27 cellular contexts compared by ENCODE assay signal in genomic region chr2:174172802-174173355, GRCh38.
"Had no signal": no experiment of that assay in that cellular context is flagged by ENCODE, and none has a peak within 500 bp of the region (broad histone marks: within the 10 kb centered on the region; RNA-seq: fewer than 3 reads in every experiment).

No MANE protein-coding gene starts in this region.

- H3K27ac Mint-ChIP-seq: activated CD4-positive, alpha-beta memory T cell treated with anti-CD3 and anti-CD28 coated beads, Interleukin-2, amount 10 ng/mL, durations not matched to agents 7 days and 5 days; activated CD4-positive, alpha-beta T cell treated with anti-CD3 and anti-CD28 coated beads for 36 hours; activated naive CD4-positive, alpha-beta T cell treated with anti-CD3 and anti-CD28 coated beads, Interleukin-2, amount 10 ng/mL, durations not matched to agents 7 days and 5 days; activated naive CD8-positive, alpha-beta T cell treated with anti-CD3 and anti-CD28 coated beads for 36 hours; activated T-helper 17 cell treated with anti-CD3 and anti-CD28 coated beads, Interleukin-2, amount 50 U/mL, for 72 hours; T-helper 17 cell had no signal

- H3K4me1 Mint-ChIP-seq: activated naive CD8-positive, alpha-beta T cell treated with anti-CD3 and anti-CD28 coated beads for 36 hours; T-helper 17 cell had no signal

- DNase-seq: activated CD4-positive, alpha-beta memory T cell treated with anti-CD3 and anti-CD28 coated beads, Interleukin-2, amount 10 ng/mL, durations not matched to agents 7 days and 5 days; activated CD4-positive, alpha-beta T cell treated with anti-CD3 and anti-CD28 coated beads for 36 hours; activated CD4-positive, alpha-beta T cell treated with anti-CD3 and anti-CD28 coated beads, Interleukin-2, amount 50 U/mL, for 1 hour; activated gamma-delta T cell; activated naive CD4-positive, alpha-beta T cell treated with anti-CD3 and anti-CD28 coated beads, Interleukin-2, amount 10 ng/mL, durations not matched to agents 7 days and 5 days; activated naive CD8-positive, alpha-beta T cell treated with anti-CD3 and anti-CD28 coated beads for 36 hours; activated T-cell treated with anti-CD3 and anti-CD28 coated beads for 4 hours; activated T-cell treated with anti-CD3 and anti-CD28 coated beads, Interleukin-2, amount 50 U/mL, for 48 hours; caudate nucleus; cortex of kidney; Kasumi-1; MG63; MV-4-11; NCI-H1092 treated with DMSO at 0.1 percent for 48 hours; NCI-H1417 treated with DMSO at 0.1 percent for 48 hours; NCI-H1694; NCI-H2029 treated with DMSO at 0.1 percent for 48 hours; NCI-H345; NCI-H510A; NCI-H526 treated with DMSO at 0.1 percent for 48 hours; NCI-H82; PC-3; SHP77 treated with DMSO at 0.1 percent for 48 hours; T-helper 17 cell; T1000 had no signal

- H3K4me3 Mint-ChIP-seq: activated CD4-positive, alpha-beta memory T cell treated with anti-CD3 and anti-CD28 coated beads, Interleukin-2, amount 10 ng/mL, durations not matched to agents 7 days and 5 days; activated CD4-positive, alpha-beta T cell treated with anti-CD3 and anti-CD28 coated beads for 36 hours; activated naive CD4-positive, alpha-beta T cell treated with anti-CD3 and anti-CD28 coated beads, Interleukin-2, amount 10 ng/mL, durations not matched to agents 7 days and 5 days; activated naive CD8-positive, alpha-beta T cell treated with anti-CD3 and anti-CD28 coated beads for 36 hours; activated T-helper 17 cell treated with anti-CD3 and anti-CD28 coated beads, Interleukin-2, amount 50 U/mL, for 72 hours; T-helper 17 cell had no signal

- H3K27me3 ChIP-seq: MG63 had no signal

- ATAC-seq: activated CD4-positive, alpha-beta T cell treated with anti-CD3 and anti-CD28 coated beads for 36 hours; activated T-helper 17 cell treated with anti-CD3 and anti-CD28 coated beads, Interleukin-2, amount 50 U/mL, for 72 hours; PC-3; T-helper 17 cell had no signal

- H3K27ac ChIP-seq: VCaP had no signal

- H3K4me3 ChIP-seq: MG63 had no signal

- H3K27me3 Mint-ChIP-seq: activated CD4-positive, alpha-beta memory T cell treated with anti-CD3 and anti-CD28 coated beads, Interleukin-2, amount 10 ng/mL, durations not matched to agents 7 days and 5 days; activated CD4-positive, alpha-beta T cell treated with anti-CD3 and anti-CD28 coated beads for 36 hours; activated naive CD4-positive, alpha-beta T cell treated with anti-CD3 and anti-CD28 coated beads, Interleukin-2, amount 10 ng/mL, durations not matched to agents 7 days and 5 days; activated naive CD8-positive, alpha-beta T cell treated with anti-CD3 and anti-CD28 coated beads for 36 hours; activated T-helper 17 cell treated with anti-CD3 and anti-CD28 coated beads, Interleukin-2, amount 50 U/mL, for 72 hours; T-helper 17 cell had no signal
